In the genomic region with DNA sequence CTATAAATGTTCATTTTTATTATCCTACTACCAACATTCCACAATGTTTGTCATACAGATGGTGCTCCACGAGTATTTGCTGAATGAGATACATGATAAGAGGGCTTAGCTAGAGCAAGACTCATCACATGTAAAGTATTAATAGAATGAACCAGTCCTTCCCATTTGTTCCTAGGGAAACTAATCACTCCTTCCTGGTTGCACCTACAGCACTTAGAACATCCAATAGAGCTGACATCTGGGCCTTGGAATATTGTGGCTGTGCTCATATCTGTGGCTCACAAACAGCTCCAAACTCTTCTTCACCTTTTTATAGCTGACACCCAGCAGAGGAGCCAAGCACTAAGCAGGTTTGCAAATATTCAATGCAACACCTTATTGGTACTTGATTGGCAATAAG, we compare ENCODE assay signal across 8 cellular contexts.
"Had no signal": no experiment of that assay in that cellular context is flagged by ENCODE, and none has a peak within 500 bp of the region (broad histone marks: within the 10 kb centered on the region; RNA-seq: fewer than 3 reads in every experiment).

No MANE protein-coding gene starts in this region.

- H3K27ac Mint-ChIP-seq: HFFc6 had no signal

- H3K4me1 ChIP-seq: HAP-1 had no signal

- H3K36me3 ChIP-seq: HAP-1 had no signal

- DNase-seq: GM23248, GOT3, H7, HFFc6, IMR-90 had no signal

- H2AFZ ChIP-seq: GM23248 had no signal

- ATAC-seq: HCT116 had no signal

- FAIRE-seq: HTR-8/SVneo had no signal

- H3K9me3 ChIP-seq: HAP-1 had no signal

- H3K9ac ChIP-seq: GM23248 had no signal

- H3K9me3 Mint-ChIP-seq: HFFc6 had no signal

- H3K4me3 ChIP-seq: GM23248, HAP-1 had no signal

- H3K4me3 Mint-ChIP-seq: HFFc6 had no signal

- H3K27ac ChIP-seq: GM23248 had no signal
